ENCODE assay signal across 8 cellular contexts in the genomic region with DNA sequence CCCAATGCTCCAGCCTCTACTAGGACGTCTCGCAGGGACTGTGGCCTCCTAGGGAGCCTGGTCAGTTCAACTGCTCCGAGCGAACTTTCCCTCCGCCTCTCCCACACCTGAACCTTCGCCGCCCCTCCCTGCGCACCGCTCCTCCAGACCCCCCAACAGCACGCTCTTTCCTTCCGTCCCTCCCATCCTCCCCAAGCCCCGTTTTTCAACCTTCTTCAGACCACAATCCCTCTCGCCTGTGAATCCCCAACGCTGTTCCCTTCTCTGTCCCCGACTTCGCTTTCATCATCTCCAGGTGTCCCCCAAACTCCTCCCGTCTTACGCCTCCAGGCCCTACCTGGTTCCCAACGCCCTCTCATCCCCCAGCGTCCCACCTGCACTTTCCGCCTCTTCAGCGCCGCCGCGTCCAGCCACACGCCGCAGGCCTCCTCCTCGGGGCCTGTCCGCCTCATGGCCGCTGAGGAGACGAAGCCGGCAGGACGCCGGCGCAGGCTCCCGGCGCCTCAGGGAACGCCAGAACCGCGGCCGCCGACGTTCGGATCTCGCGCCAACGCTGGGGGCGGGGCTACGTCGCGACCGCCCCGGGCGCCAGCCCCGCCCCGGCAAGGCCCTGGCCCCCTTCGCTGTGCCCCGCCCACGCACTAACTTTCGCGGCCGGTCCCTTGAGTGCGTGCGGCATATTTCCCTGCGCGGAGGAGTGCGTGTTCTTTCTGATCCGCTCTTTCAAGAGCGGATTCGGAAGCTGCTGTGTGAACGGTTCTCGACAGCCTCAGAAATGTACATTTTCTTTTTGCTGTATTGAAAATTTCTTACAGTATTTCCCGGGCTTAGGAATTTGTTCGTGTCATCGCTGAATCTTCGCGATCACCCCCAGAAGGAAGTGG. TPM values are rescaled to one million over a fixed set of nuclear protein-coding genes. Genes with fewer than 3 reads are reported as not detected.
A peak's percentile ranks its signal among the peaks of the same experiment; 100 is the strongest.
DNase-seq lines count a peak whose midpoint lies in the region; ATAC-seq and TF ChIP-seq lines count a peak whose summit lies in the region.

A gene with protein sequence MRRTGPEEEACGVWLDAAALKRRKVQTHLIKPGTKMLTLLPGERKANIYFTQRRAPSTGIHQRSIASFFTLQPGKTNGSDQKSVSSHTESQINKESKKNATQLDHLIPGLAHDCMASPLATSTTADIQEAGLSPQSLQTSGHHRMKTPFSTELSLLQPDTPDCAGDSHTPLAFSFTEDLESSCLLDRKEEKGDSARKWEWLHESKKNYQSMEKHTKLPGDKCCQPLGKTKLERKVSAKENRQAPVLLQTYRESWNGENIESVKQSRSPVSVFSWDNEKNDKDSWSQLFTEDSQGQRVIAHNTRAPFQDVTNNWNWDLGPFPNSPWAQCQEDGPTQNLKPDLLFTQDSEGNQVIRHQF (minus strand): TSS at position 552 of the 884 bp plus-strand sequence. CDS start 100 bp downstream, at position 452.

- DNase-seq in DMS153 treated with DMSO at 0.1 percent for 48 hours (lab: John Stamatoyannopoulos, UW; ENCODE audit: unreplicated experiment) (peak; percentile 89), RPMI7951 (ENCODE audit: low read depth) (peak; percentile 89), fibroblast of the aortic adventitia (ENCODE audit: low read depth) (peak; percentile 83), nephron progenitor cell (peak; percentile 92)
- DNase-seq in activated T-helper 2 cell treated with anti-CD3 and anti-CD28 coated beads, Interferon-gamma antibody, Interleukin-2, Interleukin-4, amounts not matched to agents 10 μg/mL and 5 μg/mL and 100 μg/mL, durations not matched to agents 14 hours and 24 hours and 36 hours (ENCODE audit: low spot score): peak; percentile 87
- DNase-seq in stimulated activated naive CD8-positive, alpha-beta T cell treated with anti-CD3 and anti-CD28 coated beads, Interleukin-15, Interleukin-2, amounts not matched to agents 100 U/mL and 50 U/mL, for 24 hours: peak; percentile 95

- H3K27ac Mint-ChIP-seq in activated T-helper 2 cell treated with anti-CD3 and anti-CD28 coated beads, Interferon-gamma antibody, Interleukin-2, Interleukin-4, amounts not matched to agents 10 μg/mL and 5 μg/mL and 100 μg/mL, durations not matched to agents 14 hours and 24 hours and 36 hours: peak within 1 kb of the TSS; percentile 89
- H3K27ac Mint-ChIP-seq in nephron progenitor cell: peak within 1 kb of the TSS; percentile 88

- intact Hi-C loops in activated T-helper 2 cell treated with anti-CD3 and anti-CD28 coated beads, Interferon-gamma antibody, Interleukin-2, Interleukin-4, amounts not matched to agents 10 μg/mL and 5 μg/mL and 100 μg/mL, durations not matched to agents 14 hours and 24 hours and 36 hours (cut with micrococcal nuclease): no loop called here

- ATAC-seq in GM21717 (IDR thresholded peaks at IDR 0.05; ENCODE audit: unreplicated experiment): peak; percentile 78
- ATAC-seq in stimulated activated naive CD8-positive, alpha-beta T cell treated with anti-CD3 and anti-CD28 coated beads, Interleukin-15, Interleukin-2, amounts not matched to agents 100 U/mL and 50 U/mL, for 24 hours: peak; percentile 94

- TF ChIP-seq CTCF in fibroblast of the aortic adventitia (IDR thresholded peaks at IDR 0.05; ENCODE audit: insufficient read depth, low read length): no peak
- no peak for TF ChIP-seq CTCF in nephron progenitor cell (IDR thresholded peaks at IDR 0.05)

- peak within 1 kb of the TSS; percentile 77 for H3K4me3 ChIP-seq in fibroblast of the aortic adventitia (ENCODE audit: low read depth, low read length)

- H3K27ac ChIP-seq in KOPT-K1 (ENCODE audit: low read depth, low read length, poor library complexity, severe bottlenecking): peak within 1 kb of the TSS; percentile 62

- no peaks in the 10 kb centered on the region for H3K27me3 Mint-ChIP-seq in activated T-helper 2 cell treated with anti-CD3 and anti-CD28 coated beads, Interferon-gamma antibody, Interleukin-2, Interleukin-4, amounts not matched to agents 10 μg/mL and 5 μg/mL and 100 μg/mL, durations not matched to agents 14 hours and 24 hours and 36 hours (ENCODE audit: low read depth)
- peaks cover 8% of the 10 kb centered on the region for H3K27me3 Mint-ChIP-seq in nephron progenitor cell (ENCODE audit: low read depth, poor library complexity)

- H3K9me3 ChIP-seq in KOPT-K1 (ENCODE audit: insufficient read depth, low read length, poor library complexity, severe bottlenecking): no peaks in the 10 kb centered on the region

- H3K9me3 Mint-ChIP-seq in activated T-helper 2 cell treated with anti-CD3 and anti-CD28 coated beads, Interferon-gamma antibody, Interleukin-2, Interleukin-4, amounts not matched to agents 10 μg/mL and 5 μg/mL and 100 μg/mL, durations not matched to agents 14 hours and 24 hours and 36 hours: no peaks in the 10 kb centered on the region
- no peaks in the 10 kb centered on the region for H3K9me3 Mint-ChIP-seq in nephron progenitor cell

- H3K4me3 Mint-ChIP-seq in activated T-helper 2 cell treated with anti-CD3 and anti-CD28 coated beads, Interferon-gamma antibody, Interleukin-2, Interleukin-4, amounts not matched to agents 10 μg/mL and 5 μg/mL and 100 μg/mL, durations not matched to agents 14 hours and 24 hours and 36 hours (ENCODE audit: low read depth): peak within 1 kb of the TSS; percentile 94
- peak within 1 kb of the TSS; percentile 94 for H3K4me3 Mint-ChIP-seq in nephron progenitor cell

- peaks cover 23% of the 10 kb centered on the region for H3K4me1 Mint-ChIP-seq in activated T-helper 2 cell treated with anti-CD3 and anti-CD28 coated beads, Interferon-gamma antibody, Interleukin-2, Interleukin-4, amounts not matched to agents 10 μg/mL and 5 μg/mL and 100 μg/mL, durations not matched to agents 14 hours and 24 hours and 36 hours (ENCODE audit: low read depth)
- H3K4me1 Mint-ChIP-seq in nephron progenitor cell: peaks cover 48% of the 10 kb centered on the region

- peaks cover 3% of the 10 kb centered on the region for H3K36me3 Mint-ChIP-seq in activated T-helper 2 cell treated with anti-CD3 and anti-CD28 coated beads, Interferon-gamma antibody, Interleukin-2, Interleukin-4, amounts not matched to agents 10 μg/mL and 5 μg/mL and 100 μg/mL, durations not matched to agents 14 hours and 24 hours and 36 hours (ENCODE audit: low read depth)
- H3K36me3 Mint-ChIP-seq in nephron progenitor cell (ENCODE audit: low read depth): peaks cover 15% of the 10 kb centered on the region

- no peaks in the 10 kb centered on the region for H3K36me3 ChIP-seq in KOPT-K1 (ENCODE audit: insufficient read depth, low read length)

RNA-seq across cellular contexts. Expression of the gene that starts here (rescaled TPM):
- total RNA-seq in RPMI7951 (2014; rRNA removed; shearing (Covaris generic)): 8.7 and 10.0 TPM in 2 replicates
- total RNA-seq in activated T-helper 2 cell treated with anti-CD3 and anti-CD28 coated beads, Interferon-gamma antibody, Interleukin-2, Interleukin-4, amounts not matched to agents 10 μg/mL and 5 μg/mL and 100 μg/mL, durations not matched to agents 14 hours and 24 hours and 36 hours: 9.5 and 10.9 TPM in 2 replicates
- total RNA-seq in fibroblast of the aortic adventitia (ENCODE audit: low replicate concordance): 4.8 TPM in 1 of 2 replicates, not detected in the other

Comparison
In these comparisons a context has a peak if more than half of its experiments do, and no peak if none do; other contexts are left out.
1. Peak in every context shown above with its lines: DNase-seq, ATAC-seq, H3K4me3 ChIP-seq and H3K27ac ChIP-seq.